Comparison of ENCODE assay signal across 1 cellular context in the genomic region with DNA sequence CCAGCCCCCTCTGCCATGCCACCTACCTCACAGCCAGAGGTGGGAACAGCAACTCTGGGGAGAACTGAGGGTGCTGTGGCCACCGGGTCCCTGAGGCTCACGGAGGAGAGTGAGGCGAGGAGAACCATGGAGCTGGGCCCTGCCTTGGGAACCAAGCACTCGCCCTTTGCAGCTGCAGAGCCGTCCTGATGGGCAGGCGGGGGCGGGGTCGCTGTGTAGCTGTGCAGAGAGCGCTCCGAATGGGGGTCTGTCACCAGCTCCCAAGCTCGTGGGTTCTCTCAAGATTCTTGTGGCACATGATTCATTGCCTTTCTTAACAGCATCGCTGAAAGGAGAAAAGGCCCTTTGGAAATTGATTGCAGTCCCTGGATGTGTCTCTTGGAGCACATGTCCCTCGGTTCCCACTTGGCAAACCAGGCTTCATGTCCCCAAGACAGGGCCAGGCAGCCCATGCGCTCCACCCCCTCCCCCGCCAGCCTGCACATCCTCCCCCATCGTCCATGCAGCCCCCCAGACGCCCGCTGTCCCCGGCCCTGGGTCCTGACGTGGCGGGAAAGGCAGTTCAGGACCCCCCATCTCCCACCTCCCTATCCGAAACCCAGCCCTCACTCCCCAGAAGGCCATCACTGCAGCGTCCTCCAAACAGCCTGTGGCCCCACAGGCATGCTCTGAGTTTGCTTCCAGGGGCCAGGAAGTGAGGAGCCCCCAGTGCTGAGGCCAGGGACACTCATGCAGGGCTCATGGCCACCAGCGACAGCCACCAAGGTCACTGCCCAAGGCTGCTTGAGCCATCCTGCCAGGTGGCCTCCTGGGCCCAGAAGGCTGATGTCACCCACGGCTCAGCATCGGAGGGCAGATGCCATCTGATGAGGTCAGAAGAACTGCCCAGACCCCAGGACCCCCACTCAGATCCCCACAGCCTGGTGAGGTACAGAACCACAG.
TF ChIP-seq lines count a peak whose summit lies in the region.

No MANE protein-coding gene starts in this region.

TF ChIP-seq in H1, 55 proteins besides CTCF, POLR2A, EP300 and RAD21:
- TF ChIP-seq SUZ12 (IDR thresholded peaks at IDR 0.05; ENCODE audit: low read length) (no peak), POLR2AphosphoS5 (IDR thresholded peaks at IDR 0.05; ENCODE audit: low read depth, low read length) (no peak), CBX8 (IDR thresholded peaks at IDR 0.05; ENCODE audit: borderline replicate concordance, low read depth, low read length) (no peak), RXRA (IDR thresholded peaks at IDR 0.05; ENCODE audit: insufficient read depth, low read depth, low read length) (no peak), KDM1A (IDR thresholded peaks at IDR 0.05; ENCODE audit: borderline replicate concordance, low read length) (no peak), RBBP5 (IDR thresholded peaks at IDR 0.05; ENCODE audit: borderline replicate concordance, low read depth, low read length) (no peak), CTBP2 (IDR thresholded peaks at IDR 0.05; ENCODE audit: borderline replicate concordance, insufficient read depth, insufficient read length, low read length) (no peak), CHD2 (IDR thresholded peaks at IDR 0.05; ENCODE audit: low read length) (no peak), KDM4A (IDR thresholded peaks at IDR 0.05; ENCODE audit: low read depth, low read length, severe bottlenecking) (no peak), BACH1 (IDR thresholded peaks at IDR 0.05; ENCODE audit: low read length) (no peak), RFX5 (IDR thresholded peaks at IDR 0.05; ENCODE audit: borderline replicate concordance, low read depth, low read length) (no peak), TCF12 (IDR thresholded peaks at IDR 0.05; ENCODE audit: low read depth, low read length) (no peak), JUN (IDR thresholded peaks at IDR 0.05; ENCODE audit: low read depth, low read length) (no peak), BRCA1 (IDR thresholded peaks at IDR 0.05; ENCODE audit: low read depth, low read length) (no peak)
